ENCODE assay signal across 10 cellular contexts in the genomic region with DNA sequence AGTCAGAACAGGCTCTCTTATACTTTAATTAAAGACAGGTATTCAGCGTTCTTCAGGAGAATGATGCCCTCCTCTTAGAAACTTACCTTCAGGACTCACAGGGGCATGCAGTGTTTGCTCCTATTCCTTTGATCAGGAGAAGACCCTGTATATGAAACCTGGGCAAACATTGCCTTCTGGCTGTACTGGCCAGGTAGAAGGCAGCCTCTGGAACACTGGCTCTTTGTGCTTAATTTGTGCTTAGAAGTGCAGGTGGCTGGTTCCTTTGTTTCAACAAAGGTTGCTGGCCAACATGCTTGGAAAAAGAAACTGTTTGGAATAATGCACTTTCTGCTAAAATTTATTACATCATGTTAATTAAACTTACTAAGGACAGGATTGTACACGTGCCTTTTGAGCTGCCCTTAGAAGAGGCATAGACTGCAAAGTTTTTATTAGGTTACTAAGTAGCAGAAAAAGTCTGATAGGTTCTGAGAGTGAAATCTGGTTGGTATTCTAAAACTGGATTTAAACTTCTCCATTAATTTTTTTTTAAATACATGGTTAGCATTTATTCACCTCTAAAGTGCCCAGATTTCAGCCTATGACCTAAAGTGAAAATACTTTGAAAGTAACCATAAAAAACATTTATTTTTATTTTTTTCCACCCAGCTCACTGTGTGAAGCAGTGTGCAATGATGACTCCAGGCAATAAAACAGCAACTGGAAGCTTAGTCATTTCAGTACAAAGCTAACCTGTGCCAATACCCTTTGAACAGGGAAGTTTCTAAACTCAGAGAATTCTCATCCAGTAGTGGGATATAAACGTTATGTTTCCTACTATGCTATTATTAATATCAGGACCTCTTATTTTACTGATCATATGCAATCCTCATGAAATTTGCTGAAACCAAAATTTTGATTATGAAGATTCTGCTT. TPM values are rescaled to one million over a fixed set of nuclear protein-coding genes. Genes with fewer than 3 reads are reported as not detected.
DNase-seq lines count a peak whose midpoint lies in the region; ATAC-seq and TF ChIP-seq lines count a peak whose summit lies in the region.
"Had no signal": no experiment of that assay in that cellular context is flagged by ENCODE, and none has a peak within 500 bp of the region (broad histone marks: within the 10 kb centered on the region; RNA-seq: fewer than 3 reads in every experiment).

No MANE protein-coding gene starts in this region.

- WGBS in prostate gland = 21% methylated on average over 3 of the region's 3 CpGs

- H3K4me3 ChIP-seq in cardiac fibroblast (replicated peaks in 1 of 2; ENCODE audit: low read depth in 2 of 2, low read length in 2 of 2) (no peak overlapping the region), prostate gland (no peak overlapping the region)

- no peaks in the 10 kb centered on the region for H3K36me3 ChIP-seq in prostate gland

- TF ChIP-seq CTCF in cardiac fibroblast (IDR thresholded peaks at IDR 0.05; ENCODE audit: low read depth, low read length) (no peak), prostate gland (IDR thresholded peaks at IDR 0.05) (no peak)

- DNase-seq in NCI-H1105 treated with DMSO at 0.1 percent for 48 hours (lab: John Stamatoyannopoulos, UW) = peak; percentile 85
- peak; percentile 21 to 68 for DNase-seq in cardiac fibroblast (ENCODE audit: low read depth in 2 of 2)
- no peak for DNase-seq in prostate gland (ENCODE audit: low spot score)
- no peak for DNase-seq in SKM-1 (lab: John Stamatoyannopoulos, UW; ENCODE audit: unreplicated experiment)
- no peak for DNase-seq in T-helper 9 cell
- DNase-seq in stimulated activated CD8-positive, alpha-beta memory T cell treated with anti-CD3 and anti-CD28 coated beads, Interleukin-4, amount 100 ng/mL, for 48 hours = no peak
- DNase-seq: amygdala, GDM1 had no signal

- intact Hi-C loops in prostate gland (cut with DNase I) = no loop called here

- no peaks in the 10 kb centered on the region for H3K9me3 ChIP-seq in prostate gland

- H3K27ac ChIP-seq in prostate gland = peak overlapping the region; percentile 1 to 27

- H3K27me3 ChIP-seq in prostate gland (replicated peaks; ENCODE audit: insufficient read depth) = no peaks in the 10 kb centered on the region

- peaks cover 7% of the 10 kb centered on the region for H3K4me1 ChIP-seq in prostate gland (replicated peaks)

- TF ChIP-seq POLR2A in prostate gland (IDR thresholded peaks at IDR 0.05) = no peak

- ATAC-seq in GM18873 (IDR thresholded peaks at IDR 0.05; ENCODE audit: low FRiP score, unreplicated experiment) = peak; percentile 30
- ATAC-seq in HG02852 (IDR thresholded peaks at IDR 0.05; ENCODE audit: unreplicated experiment) = no peak

RNA-seq across cellular contexts. Expression of a gene that starts 11.3 kb away (rescaled TPM):
- 10 to 100 TPM in 1 of 2 donors, 1 to 10 TPM in 1; 6.2 to 17.5 TPM for total RNA-seq in prostate gland

Comparison
In these comparisons a context has a peak if more than half of its experiments do, and no peak if none do; other contexts are left out.
1. DNase-seq: peak in NCI-H1105 treated with DMSO at 0.1 percent for 48 hours (single experiment) and cardiac fibroblast (2 of 2); none in prostate gland (single experiment), SKM-1 (single experiment), T-helper 9 cell (single experiment) and stimulated activated CD8-positive, alpha-beta memory T cell treated with anti-CD3 and anti-CD28 coated beads, Interleukin-4, amount 100 ng/mL, for 48 hours (single experiment).